Comparison of ENCODE assay signal across 13 cellular contexts in the genomic region with DNA sequence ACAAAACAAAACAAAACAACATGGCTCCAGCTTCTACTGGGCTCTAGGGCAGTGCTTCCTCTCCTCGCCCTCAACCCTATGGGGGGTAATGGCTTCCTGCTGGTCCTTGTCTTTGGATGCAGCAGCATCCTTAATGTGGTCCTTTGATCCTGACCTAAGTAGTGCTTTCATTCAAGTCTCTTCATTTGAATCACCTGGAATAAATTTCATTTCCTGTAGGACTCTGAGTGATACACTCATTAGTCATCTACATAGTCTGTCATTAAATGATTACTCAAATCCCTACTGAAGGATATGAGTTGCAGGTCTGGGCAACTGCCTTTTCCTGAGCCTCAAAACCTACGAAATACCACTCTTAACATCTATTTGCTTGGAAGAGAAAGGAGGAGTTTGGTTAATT. TPM values are rescaled to one million over a fixed set of nuclear protein-coding genes. Genes with fewer than 3 reads are reported as not detected.
DNase-seq lines count a peak whose midpoint lies in the region; TF ChIP-seq lines count a peak whose summit lies in the region.
"Had no signal": no experiment of that assay in that cellular context is flagged by ENCODE, and none has a peak within 500 bp of the region (broad histone marks: within the 10 kb centered on the region; RNA-seq: fewer than 3 reads in every experiment).

No MANE protein-coding gene starts in this region.

- no peak overlapping the region for H3K4me3 ChIP-seq in coronary artery
- H3K4me3 ChIP-seq: dorsolateral prefrontal cortex had no signal

- H3K27me3 Mint-ChIP-seq in activated T-helper 2 cell treated with anti-CD3 and anti-CD28 coated beads, Interferon-gamma antibody, Interleukin-2, Interleukin-4, amounts not matched to agents 10 μg/mL and 5 μg/mL and 100 μg/mL, durations not matched to agents 14 hours and 24 hours and 36 hours (ENCODE audit: low read depth) = no peaks in the 10 kb centered on the region

- H3K27ac Mint-ChIP-seq in activated T-helper 2 cell treated with anti-CD3 and anti-CD28 coated beads, Interferon-gamma antibody, Interleukin-2, Interleukin-4, amounts not matched to agents 10 μg/mL and 5 μg/mL and 100 μg/mL, durations not matched to agents 14 hours and 24 hours and 36 hours = peak overlapping the region; percentile 61
- H3K27ac Mint-ChIP-seq: nephron progenitor cell had no signal

- H3K4me3 Mint-ChIP-seq in activated T-helper 2 cell treated with anti-CD3 and anti-CD28 coated beads, Interferon-gamma antibody, Interleukin-2, Interleukin-4, amounts not matched to agents 10 μg/mL and 5 μg/mL and 100 μg/mL, durations not matched to agents 14 hours and 24 hours and 36 hours (ENCODE audit: low read depth) = no peak overlapping the region
- H3K4me3 Mint-ChIP-seq: nephron progenitor cell had no signal

- TF ChIP-seq CTCF in coronary artery (IDR thresholded peaks at IDR 0.05) = no peak

- DNase-seq in Caki2 (ENCODE audit: low read depth) (peak; percentile 19), HT1080 (ENCODE audit: low read depth) (peak; percentile 93), lung microvascular endothelial cell (ENCODE audit: low read depth in 2 of 2) (peak; percentile 3 to 71), coronary artery (ENCODE audit: low spot score) (no peak), NCI-H1048 (lab: John Stamatoyannopoulos, UW) (no peak)
- no peak for DNase-seq in activated T-helper 2 cell treated with anti-CD3 and anti-CD28 coated beads, Interferon-gamma antibody, Interleukin-2, Interleukin-4, amounts not matched to agents 10 μg/mL and 5 μg/mL and 100 μg/mL, durations not matched to agents 14 hours and 24 hours and 36 hours (ENCODE audit: low spot score)
- DNase-seq in activated effector memory CD4-positive, alpha-beta T cell treated with anti-CD3 and anti-CD28 coated beads, Interleukin-2, amount 50 U/mL, for 16 hours = no peak
- DNase-seq: activated CD4-positive, alpha-beta T cell treated with anti-CD3 and anti-CD28 coated beads for 4 hours; dorsolateral prefrontal cortex; NCI-H526 treated with DMSO at 0.1 percent for 48 hours; nephron progenitor cell; testis had no signal

- intact Hi-C loops in activated T-helper 2 cell treated with anti-CD3 and anti-CD28 coated beads, Interferon-gamma antibody, Interleukin-2, Interleukin-4, amounts not matched to agents 10 μg/mL and 5 μg/mL and 100 μg/mL, durations not matched to agents 14 hours and 24 hours and 36 hours (cut with micrococcal nuclease) = loop anchor here (1.0 kb wide), 2 partner anchors 24 to 33 kb away; no protein-coding TSS in a partner anchor

- peaks cover 55% of the 10 kb centered on the region for H3K4me1 Mint-ChIP-seq in activated T-helper 2 cell treated with anti-CD3 and anti-CD28 coated beads, Interferon-gamma antibody, Interleukin-2, Interleukin-4, amounts not matched to agents 10 μg/mL and 5 μg/mL and 100 μg/mL, durations not matched to agents 14 hours and 24 hours and 36 hours (ENCODE audit: low read depth)

- no peaks in the 10 kb centered on the region for H3K9me3 Mint-ChIP-seq in activated T-helper 2 cell treated with anti-CD3 and anti-CD28 coated beads, Interferon-gamma antibody, Interleukin-2, Interleukin-4, amounts not matched to agents 10 μg/mL and 5 μg/mL and 100 μg/mL, durations not matched to agents 14 hours and 24 hours and 36 hours

- H3K36me3 Mint-ChIP-seq in activated T-helper 2 cell treated with anti-CD3 and anti-CD28 coated beads, Interferon-gamma antibody, Interleukin-2, Interleukin-4, amounts not matched to agents 10 μg/mL and 5 μg/mL and 100 μg/mL, durations not matched to agents 14 hours and 24 hours and 36 hours (ENCODE audit: low read depth) = peaks cover 26% of the 10 kb centered on the region

- H3K27ac ChIP-seq in coronary artery = no peak overlapping the region
- H3K27ac ChIP-seq: dorsolateral prefrontal cortex, testis had no signal

- in situ Hi-C loops in Caki2 (cut with HindIII; ENCODE audit: low pct_unique_long_range_greater_than_20kb, low sequenced_read_pairs) = no loop called here

RNA-seq across cellular contexts. Expression of a gene that starts 54.5 kb away (rescaled TPM):
- 0.24 TPM in 1 of 2 replicates, not detected in the other for total RNA-seq in Caki2 (2014; rRNA removed; shearing (Covaris generic); ENCODE audit: low replicate concordance)
- total RNA-seq in HT1080 (2014; rRNA removed; shearing (Covaris generic)) = not detected in 2 replicates
- polyA plus RNA-seq in HT1080 (2015; cell fraction: cytosol; rRNA removed) = 0.06 TPM in 1 of 2 replicates, not detected in the other
- not detected in 2 replicates for polyA plus RNA-seq in HT1080 (2015; cell fraction: nucleus; rRNA removed)
- 108 and 120 TPM in 2 replicates for total RNA-seq in activated T-helper 2 cell treated with anti-CD3 and anti-CD28 coated beads, Interferon-gamma antibody, Interleukin-2, Interleukin-4, amounts not matched to agents 10 μg/mL and 5 μg/mL and 100 μg/mL, durations not matched to agents 14 hours and 24 hours and 36 hours
- total RNA-seq in lung microvascular endothelial cell = 0.22 TPM in 1 of 2 replicates, not detected in the other
- total RNA-seq: SK-MEL-5 had no signal

Comparison
In these comparisons a context has a peak if more than half of its experiments do, and no peak if none do; other contexts are left out.
1. DNase-seq: peak in Caki2 (single experiment), HT1080 (single experiment) and lung microvascular endothelial cell (2 of 2); none in activated T-helper 2 cell treated with anti-CD3 and anti-CD28 coated beads, Interferon-gamma antibody, Interleukin-2, Interleukin-4, amounts not matched to agents 10 μg/mL and 5 μg/mL and 100 μg/mL, durations not matched to agents 14 hours and 24 hours and 36 hours (single experiment), activated effector memory CD4-positive, alpha-beta T cell treated with anti-CD3 and anti-CD28 coated beads, Interleukin-2, amount 50 U/mL, for 16 hours (single experiment), coronary artery (single experiment) and NCI-H1048 (single experiment).
2. RNA of a gene that starts 54.5 kb away (total RNA-seq): 108 to 120 TPM in activated T-helper 2 cell treated with anti-CD3 and anti-CD28 coated beads, Interferon-gamma antibody, Interleukin-2, Interleukin-4, amounts not matched to agents 10 μg/mL and 5 μg/mL and 100 μg/mL, durations not matched to agents 14 hours and 24 hours and 36 hours; 0.24 TPM in Caki2, 0.22 TPM in lung microvascular endothelial cell and not detected in HT1080; every median in the first group is over 10 times any median in the second.